ENCODE assay signal across 13 cellular contexts in the genomic region with DNA sequence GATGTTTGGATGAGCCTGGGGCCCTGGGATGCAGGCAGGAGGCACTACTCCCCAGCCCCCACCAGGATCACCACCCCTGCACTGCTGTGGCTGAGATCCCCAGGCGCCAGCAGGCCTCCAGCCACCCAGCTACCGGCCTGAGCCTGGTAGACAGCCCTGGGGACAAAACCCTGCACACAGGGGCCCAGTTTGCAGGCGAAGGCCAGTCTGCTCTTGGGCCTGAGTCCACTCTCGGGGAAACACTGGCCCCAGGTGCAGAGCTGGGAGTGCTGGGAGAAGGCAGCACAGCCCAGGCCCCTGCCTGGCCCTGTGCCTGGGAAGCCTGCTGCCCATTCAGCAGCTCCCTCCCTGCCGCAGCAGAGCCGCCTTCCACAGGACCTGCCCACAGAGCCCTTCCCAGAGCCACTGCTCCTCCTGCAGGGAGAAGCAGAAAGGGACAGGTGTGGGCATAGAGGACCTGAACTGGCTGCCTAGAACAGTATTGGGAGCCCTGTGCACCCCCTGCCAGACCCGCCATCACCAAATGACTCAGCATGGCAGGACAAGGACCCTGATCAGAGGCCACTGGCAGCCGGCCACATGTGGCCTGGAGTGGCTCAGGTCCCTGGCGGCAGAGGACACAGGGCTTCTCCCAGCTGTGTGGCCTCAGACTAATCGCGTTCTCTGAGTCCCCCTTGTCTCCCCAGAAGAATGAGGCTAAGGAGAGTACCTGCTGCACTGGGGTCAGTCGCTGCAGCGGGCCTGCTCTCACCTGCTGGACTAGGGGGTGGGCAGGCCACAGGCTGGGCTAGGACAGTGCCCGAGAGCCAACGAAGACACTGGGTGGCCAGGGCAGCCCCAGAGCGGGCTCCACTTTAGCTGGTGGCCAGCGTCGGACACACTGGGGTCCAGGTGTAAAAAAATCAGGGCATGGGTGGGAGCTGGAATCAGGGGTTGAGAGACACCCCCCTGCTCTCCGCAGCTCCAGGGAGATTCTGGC. TPM values are rescaled to one million over a fixed set of nuclear protein-coding genes. Genes with fewer than 3 reads are reported as not detected.
DNase-seq lines count a peak whose midpoint lies in the region; ATAC-seq, FAIRE-seq and TF ChIP-seq lines count a peak whose summit lies in the region.
"Had no signal": no experiment of that assay in that cellular context is flagged by ENCODE, and none has a peak within 500 bp of the region (broad histone marks: within the 10 kb centered on the region; RNA-seq: fewer than 3 reads in every experiment).

No MANE protein-coding gene starts in this region.

- H3K4me1 ChIP-seq in A549 = peaks cover 38% of the 10 kb centered on the region
- no peaks in the 10 kb centered on the region for H3K4me1 ChIP-seq in H9 (ENCODE audit: insufficient read depth, low read length)
- peaks cover 5% of the 10 kb centered on the region; the same call in 1 of the 2 replicates for H3K4me1 ChIP-seq in SJCRH30
- H3K4me1 ChIP-seq in esophagus muscularis mucosa = peaks cover 7 to 19% (median 12%) of the 10 kb centered on the region in 4 donors

- intact Hi-C loops in esophagus muscularis mucosa (cut with DNase I) = no loop called here

- H3K18ac ChIP-seq in H9 (ENCODE audit: insufficient read length, low read depth, low read length) = no peak overlapping the region

- peaks cover 0 to 6% (median 0%) of the 10 kb centered on the region in 3 experiments; a peak in 2 of 7 replicates for H3K36me3 Mint-ChIP-seq in H9 (ENCODE audit: insufficient read depth in 1 of 3, low read depth in 3 of 3)
- H3K36me3 Mint-ChIP-seq: CD4-positive, alpha-beta memory T cell had no signal

- H3K9me3 Mint-ChIP-seq in H9 = peaks cover 0 to 3% of the 10 kb centered on the region in 2 experiments; a peak in 1 of 5 replicates
- H3K9me3 Mint-ChIP-seq: CD4-positive, alpha-beta memory T cell had no signal

- H3K79me1 ChIP-seq in H9 (ENCODE audit: insufficient read depth, low read depth, low read length, poor library complexity, severe bottlenecking) = no peaks in the 10 kb centered on the region

- DNase-seq in A549 (ENCODE audit: low read depth in 1 of 2, low spot score in 1 of 2) (peak; percentile 73 to 80), H9 (peak; percentile 81), SJCRH30 (peak; percentile 45 to 47), glomerular visceral epithelial cell (ENCODE audit: extremely low spot score) (peak; percentile 29), 8988T (no peak), esophagus muscularis mucosa (ENCODE audit: extremely low spot score) (no peak)
- DNase-seq: CD4-positive, alpha-beta memory T cell; effector CD8-positive, alpha-beta T cell; GM23248; NCI-H446 had no signal

- H3K27ac Mint-ChIP-seq in H9 = no peak overlapping the region

- H3K27ac ChIP-seq in A549 (peak overlapping the region; percentile 66 to 76), H9 (ENCODE audit: insufficient read length, low read depth, low read length) (no peak overlapping the region), SJCRH30 (no peak overlapping the region), esophagus muscularis mucosa (replicated peaks in 1 of 4) (no peak overlapping the region)
- H3K27ac ChIP-seq: GM23248 had no signal

- H3K9me3 ChIP-seq in A549 (no peaks in the 10 kb centered on the region), H9 (ENCODE audit: control insufficient read depth, low read depth, low read length) (no peaks in the 10 kb centered on the region), SJCRH30 (replicated peaks) (no peaks in the 10 kb centered on the region), esophagus muscularis mucosa (no peaks in the 10 kb centered on the region)

- no peak for TF ChIP-seq EP300 in A549 (IDR thresholded peaks at IDR 0.05)
- TF ChIP-seq EP300 in esophagus muscularis mucosa (IDR thresholded peaks at IDR 0.05) = no peak

- ATAC-seq in A549 (peak; percentile 77 to 78), HG03354 (IDR thresholded peaks at IDR 0.05; ENCODE audit: poor library complexity, severe bottlenecking, unreplicated experiment) (no peak), GM18511 (IDR thresholded peaks at IDR 0.05; ENCODE audit: unreplicated experiment) (no peak)

- H3K4me2 ChIP-seq in A549 (peak overlapping the region; percentile 24; the same call in 2 of the 3 replicates), H9 (ENCODE audit: insufficient read depth, insufficient read length, low read length) (no peak overlapping the region)

- H3K4ac ChIP-seq in H9 (ENCODE audit: low read depth, low read length) = no peak overlapping the region

- peaks cover 2 to 7% of the 10 kb centered on the region in 2 experiments for H3K4me1 Mint-ChIP-seq in H9

- H3K23me2 ChIP-seq in H9 (ENCODE audit: insufficient read length, low read depth, low read length, poor library complexity, severe bottlenecking) = peaks cover 3% of the 10 kb centered on the region

- no peak overlapping the region for H4K91ac ChIP-seq in H9 (ENCODE audit: insufficient read length, low read depth, low read length)

- H2BK12ac ChIP-seq in H9 (ENCODE audit: insufficient read length, low read depth, low read length) = no peak overlapping the region

- H3K36me3 ChIP-seq in SJCRH30 = no peaks in the 10 kb centered on the region
- peaks cover 0 to 8% (median 7%) of the 10 kb centered on the region in 4 donors for H3K36me3 ChIP-seq in esophagus muscularis mucosa

- WGBS in A549 (ENCODE audit: missing lambda C conversion rate) = 74% methylated on average over 10 of the region's 19 CpGs
- WGBS in H9 (ENCODE audit: extremely low coverage, insufficient read length, low lambda C conversion rate) = no CpG with 5 or more reads among the region's 19 CpGs
- 46% methylated on average over 5 of the region's 19 CpGs for WGBS in esophagus muscularis mucosa

- no peak overlapping the region for H3K56ac ChIP-seq in H9 (ENCODE audit: insufficient read length, low read depth, low read length)

- H3K27me3 Mint-ChIP-seq in H9 (ENCODE audit: low read depth) = peaks cover 26% of the 10 kb centered on the region
- H3K27me3 Mint-ChIP-seq: CD4-positive, alpha-beta memory T cell had no signal

- no peak overlapping the region for H3K4me3 Mint-ChIP-seq in H9

- H3K23ac ChIP-seq in H9 (ENCODE audit: insufficient read length, low read depth, low read length) = no peak overlapping the region

- TF ChIP-seq CTCF in A549 (IDR thresholded peaks at IDR 0.05) = peak; percentile 47
- peak; percentile 49; the same call in 2 of the 3 replicates for TF ChIP-seq CTCF in H9 (conservative IDR thresholded peaks at IDR 0.05)
- no peak for TF ChIP-seq CTCF in esophagus muscularis mucosa (IDR thresholded peaks at IDR 0.05)

- H2BK15ac ChIP-seq in H9 (ENCODE audit: low read depth, low read length) = no peak overlapping the region

- H2AK5ac ChIP-seq in H9 (ENCODE audit: insufficient read length, low read length) = no peak overlapping the region

- no peak overlapping the region for H2BK120ac ChIP-seq in H9 (ENCODE audit: low read depth, low read length, poor library complexity, severe bottlenecking)

- H3T11ph ChIP-seq in H9 (ENCODE audit: low read length) = no peak overlapping the region

- FAIRE-seq in A549 (lab: Jason Lieb, UNC) = no peak
- FAIRE-seq: islet of Langerhans had no signal

- CTCF ChIA-PET in A549 (lab: Yijun Ruan, JAX) = interaction anchor here (0.6 to 12.9 kb wide), 16 partner anchors 8 to 121 kb away, joined by 3 to 396 read pairs (median 6); a partner anchor contains a TSS

- no peak overlapping the region for H2BK5ac ChIP-seq in H9 (ENCODE audit: insufficient read length, low read length)

- no peak overlapping the region for H2AFZ ChIP-seq in H9 (ENCODE audit: low read length)
- H2AFZ ChIP-seq: GM23248 had no signal

- H3K4me3 ChIP-seq in A549 (no peak overlapping the region), SJCRH30 (no peak overlapping the region), esophagus muscularis mucosa (no peak overlapping the region)
- H3K4me3 ChIP-seq: GM23248 had no signal

- H4K5ac ChIP-seq in H9 (ENCODE audit: insufficient read length, low read depth, low read length) = no peak overlapping the region

- H2BK20ac ChIP-seq in H9 (ENCODE audit: low read depth, low read length, poor library complexity, severe bottlenecking) = no peak overlapping the region

- H3K14ac ChIP-seq in H9 (ENCODE audit: insufficient read depth, low read length) = no peak overlapping the region

- TF ChIP-seq POLR2A in A549 (IDR thresholded peaks at IDR 0.05; ENCODE audit: low read length) (no peak), esophagus muscularis mucosa (IDR thresholded peaks at IDR 0.05; ENCODE audit: low read depth) (no peak)

- POLR2A ChIA-PET in A549 (lab: Yijun Ruan, JAX) = interaction anchor here (0.8 kb wide), 1 partner anchor 32 kb away, joined by 3 read pairs; a partner anchor contains a TSS

- H4K20me1 ChIP-seq in H9 (ENCODE audit: control insufficient read depth, insufficient read depth, insufficient read length) = no peaks in the 10 kb centered on the region

- no peaks in the 10 kb centered on the region for H3K79me2 ChIP-seq in H9 (ENCODE audit: insufficient read depth, low read length)

- no peaks in the 10 kb centered on the region for H3K27me3 ChIP-seq in H9 (ENCODE audit: insufficient read depth, low read length)
- H3K27me3 ChIP-seq in SJCRH30 = peaks cover 8% of the 10 kb centered on the region
- H3K27me3 ChIP-seq in esophagus muscularis mucosa = peaks cover 0 to 17% (median 0%) of the 10 kb centered on the region in 4 donors

- peak; percentile 61 to 73 for TF ChIP-seq RAD21 in A549 (conservative IDR thresholded peaks at IDR 0.05 in 1 of 2, IDR thresholded peaks at IDR 0.05 in 1 of 2)

- no peak overlapping the region for H3K9ac ChIP-seq in H9 (ENCODE audit: extremely low read depth, insufficient read length, low read length)
- H3K9ac ChIP-seq: GM23248 had no signal

- no peak overlapping the region for H4K8ac ChIP-seq in H9 (replicated peaks; ENCODE audit: insufficient read length, low read depth, low read length)

RNA-seq across cellular contexts. Expression of a gene that starts 10.7 kb away (rescaled TPM):
- polyA plus RNA-seq in A549 (2011; rRNA removed) (27.7 and 34.4 TPM in 2 replicates), A549 (2017; fragmentation: RNase III; extraction: RNeasy Plus Mini Kit Qiagen cat#74134 plus additional on column Dnase treatment) (27.7 to 38.4 TPM (median 37.5 TPM) in 3 replicates)
- polyA plus RNA-seq in A549 (2012; cell fraction: cytosol; rRNA removed) = 51.1 and 64.6 TPM in 2 replicates
- polyA plus RNA-seq in A549 (2012; cell fraction: nucleus; rRNA removed) = 29.5 and 30.9 TPM in 2 replicates
- polyA minus RNA-seq in A549 (2011; rRNA and poly(A)+ RNA removed) = 34.1 and 35.5 TPM in 2 replicates
- total RNA-seq in H9 (2021) (24.3 and 25.7 TPM in 2 replicates), esophagus muscularis mucosa (10 to 100 TPM; 46.0 to 78.7 (median 53.1) TPM)
- total RNA-seq in SJCRH30 (2014; rRNA removed; shearing (Covaris generic)) = 16.0 and 18.7 TPM in 2 replicates

RNA-seq across cellular contexts. Expression of a gene that starts 14.1 kb away (rescaled TPM):
- polyA plus RNA-seq in A549 (2011; rRNA removed) = 1.1 and 1.5 TPM in 2 replicates
- 2.5 and 4.5 TPM in 2 replicates for polyA plus RNA-seq in A549 (2012; cell fraction: cytosol; rRNA removed)
- 2.5 and 3.9 TPM in 2 replicates for polyA plus RNA-seq in A549 (2012; cell fraction: nucleus; rRNA removed)
- polyA plus RNA-seq in A549 (2017; fragmentation: RNase III; extraction: RNeasy Plus Mini Kit Qiagen cat#74134 plus additional on column Dnase treatment) = 1.4 to 2.6 TPM (median 2.0 TPM) in 3 replicates
- polyA minus RNA-seq in A549 (2011; rRNA and poly(A)+ RNA removed) = 0.87 and 1.1 TPM in 2 replicates
- total RNA-seq in H9 (2021) = not detected in 2 replicates
- not detected in 2 replicates for total RNA-seq in SJCRH30 (2014; rRNA removed; shearing (Covaris generic))
- not detected for total RNA-seq in esophagus muscularis mucosa
- total RNA-seq: CD4-positive, alpha-beta memory T cell; GM23248 had no signal
- polyA plus RNA-seq: CD4-positive, alpha-beta memory T cell; GM23248 had no signal

RNA-seq across cellular contexts. Expression of a gene that starts 22.1 kb away (rescaled TPM):
- polyA plus RNA-seq in A549 (2011; rRNA removed) (not detected in 2 replicates), A549 (2017; fragmentation: RNase III; extraction: RNeasy Plus Mini Kit Qiagen cat#74134 plus additional on column Dnase treatment) (0.20 TPM in 1 of 3 replicates, not detected in the others)
- polyA plus RNA-seq in A549 (2012; cell fraction: cytosol; rRNA removed) = 0.04 TPM in 1 of 2 replicates, not detected in the other
- 0.02 TPM in 1 of 2 replicates, not detected in the other for polyA plus RNA-seq in A549 (2012; cell fraction: nucleus; rRNA removed)
- not detected in 2 replicates for polyA minus RNA-seq in A549 (2011; rRNA and poly(A)+ RNA removed)
- total RNA-seq in H9 (2021) (0.11 and 0.31 TPM in 2 replicates), esophagus muscularis mucosa (not detected)
- total RNA-seq in SJCRH30 (2014; rRNA removed; shearing (Covaris generic)) = 0.32 and 0.56 TPM in 2 replicates
- total RNA-seq: CD4-positive, alpha-beta memory T cell; GM23248 had no signal
- polyA plus RNA-seq: CD4-positive, alpha-beta memory T cell; GM23248 had no signal

RNA-seq across cellular contexts. Expression of a gene that starts 27.0 kb away (rescaled TPM):
- polyA plus RNA-seq in A549 (2011; rRNA removed) (151 and 198 TPM in 2 replicates), A549 (2017; fragmentation: RNase III; extraction: RNeasy Plus Mini Kit Qiagen cat#74134 plus additional on column Dnase treatment) (367 to 410 TPM (median 389 TPM) in 3 replicates)
- polyA plus RNA-seq in A549 (2012; cell fraction: cytosol; rRNA removed) = 614 and 662 TPM in 2 replicates
- polyA plus RNA-seq in A549 (2012; cell fraction: nucleus; rRNA removed) = 311 and 379 TPM in 2 replicates
- 233 and 240 TPM in 2 replicates for polyA minus RNA-seq in A549 (2011; rRNA and poly(A)+ RNA removed)
- total RNA-seq in H9 (2021) (191 and 192 TPM in 2 replicates), esophagus muscularis mucosa (100 to 1,000 TPM; 249 to 381 (median 295) TPM)
- total RNA-seq in SJCRH30 (2014; rRNA removed; shearing (Covaris generic)) = 157 and 169 TPM in 2 replicates

RNA-seq across cellular contexts. Expression of a gene that starts 32.3 kb away (rescaled TPM):
- polyA plus RNA-seq in A549 (2011; rRNA removed) = 2,621 and 3,507 TPM in 2 replicates
- polyA plus RNA-seq in A549 (2012; cell fraction: cytosol; rRNA removed) = 9,728 and 10,634 TPM in 2 replicates
- 6,217 and 7,236 TPM in 2 replicates for polyA plus RNA-seq in A549 (2012; cell fraction: nucleus; rRNA removed)
- 3,378 to 3,689 TPM (median 3,626 TPM) in 3 replicates for polyA plus RNA-seq in A549 (2017; fragmentation: RNase III; extraction: RNeasy Plus Mini Kit Qiagen cat#74134 plus additional on column Dnase treatment)
- 2,806 and 2,960 TPM in 2 replicates for polyA minus RNA-seq in A549 (2011; rRNA and poly(A)+ RNA removed)
- total RNA-seq in H9 (2021) = 3,874 and 3,923 TPM in 2 replicates
- 4,297 and 4,417 TPM in 2 replicates for total RNA-seq in SJCRH30 (2014; rRNA removed; shearing (Covaris generic))
- total RNA-seq in esophagus muscularis mucosa = 1,000 to 10,000 TPM; 1,144 to 2,342 (median 1,414) TPM

Comparison
In these comparisons a context has a peak if more than half of its experiments do, and no peak if none do; other contexts are left out.
1. ATAC-seq: peak in A549 (2 of 2); none in HG03354 (single experiment) and GM18511 (single experiment).
2. DNase-seq: peak in A549 (2 of 2), H9 (single experiment), SJCRH30 (2 of 2) and glomerular visceral epithelial cell (single experiment); none in 8988T (single experiment) and esophagus muscularis mucosa (single experiment).
3. H3K27ac ChIP-seq: peak in A549 (2 of 2); none in H9 (single experiment), SJCRH30 (single experiment) and esophagus muscularis mucosa (0 of 4).
4. CTCF ChIP-seq: peak in A549 (single experiment) and H9 (single experiment); none in esophagus muscularis mucosa (0 of 3).